7 cellular contexts compared by ENCODE assay signal in the genomic region with DNA sequence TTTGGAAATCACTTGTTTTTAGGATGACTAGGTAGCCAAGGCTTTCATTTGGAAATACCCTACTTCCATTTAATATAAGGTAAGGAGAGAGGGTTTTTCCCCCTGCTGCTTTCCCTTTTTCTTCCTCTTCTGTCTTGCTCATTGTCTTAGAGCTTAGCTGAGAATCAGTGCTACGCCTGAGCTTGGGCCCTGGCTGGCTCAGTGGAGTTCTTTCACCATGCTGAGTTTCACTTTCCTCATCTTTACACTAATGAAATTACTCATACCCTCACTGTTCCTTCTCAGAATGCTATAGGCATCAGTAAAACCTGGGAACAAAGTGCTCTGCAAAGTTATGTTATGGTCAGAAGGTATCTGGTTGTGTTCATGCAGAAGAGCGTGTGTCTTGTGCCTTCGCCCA.
A peak's percentile ranks its signal among the peaks of the same experiment; 100 is the strongest.
DNase-seq lines count a peak whose midpoint lies in the region; ATAC-seq and TF ChIP-seq lines count a peak whose summit lies in the region.
"Not testable (repeated sequence)": the region's sequence is repeated elsewhere in the genome, so short reads cannot be mapped to it uniquely, and the experiment has no call there.

No MANE protein-coding gene starts in this region.

- POLR2A ChIA-PET in PC-9 (lab: Charles Lee; ENCODE audit: unreplicated experiment); activated CD4-positive, alpha-beta memory T cell treated with anti-CD3 and anti-CD28 coated beads for 36 hours (lab: Charles Lee): not testable (repeated sequence)

- peak overlapping the region; percentile 59; the same call in 1 of the 2 replicates for H3K27ac ChIP-seq in PC-9
- not testable (repeated sequence) for H3K27ac ChIP-seq in left lung

- not testable (repeated sequence) for H3K27me3 ChIP-seq in PC-9 (ENCODE audit: insufficient read depth, low read depth); left lung

- not testable (repeated sequence) for H3K9me3 ChIP-seq in PC-9 (ENCODE audit: insufficient read depth, low read depth); left lung

- H3F3A ChIP-seq in PC-9 (ENCODE audit: insufficient read depth, low read depth), result not testable (repeated sequence)

- not testable (repeated sequence) for H3K4me3 ChIP-seq in PC-9, left lung

- not testable (repeated sequence) for H3K36me3 ChIP-seq in PC-9 (ENCODE audit: low read depth); left lung

- BruUV-seq in PC-9 (replicated peaks; lab: Mats Ljungman, UMichigan), result not testable (repeated sequence)

- CTCF ChIA-PET in PC-9 (lab: Charles Lee); activated CD4-positive, alpha-beta memory T cell treated with anti-CD3 and anti-CD28 coated beads for 36 hours (lab: Charles Lee); activated naive CD4-positive, alpha-beta T cell treated with anti-CD3 and anti-CD28 coated beads for 36 hours (lab: Charles Lee): not testable (repeated sequence)

- not testable (repeated sequence) for TF ChIP-seq CTCF in PC-9 (conservative IDR thresholded peaks at IDR 0.05); left lung (IDR thresholded peaks at IDR 0.05)

- intact Hi-C loops in PC-9 (cut with micrococcal nuclease; ENCODE audit: unreplicated experiment); activated CD4-positive, alpha-beta memory T cell treated with anti-CD3 and anti-CD28 coated beads for 36 hours (cut with micrococcal nuclease); activated naive CD4-positive, alpha-beta T cell treated with anti-CD3 and anti-CD28 coated beads for 36 hours (cut with micrococcal nuclease); left lung (cut with DNase I): not testable (repeated sequence)

- peak overlapping the region; percentile 60 for H3K27ac Mint-ChIP-seq in activated CD4-positive, alpha-beta memory T cell treated with anti-CD3 and anti-CD28 coated beads for 36 hours
- H3K27ac Mint-ChIP-seq in activated naive CD4-positive, alpha-beta T cell treated with anti-CD3 and anti-CD28 coated beads for 36 hours, result peak overlapping the region; percentile 40

- H3K27me3 Mint-ChIP-seq in activated CD4-positive, alpha-beta memory T cell treated with anti-CD3 and anti-CD28 coated beads for 36 hours; activated naive CD4-positive, alpha-beta T cell treated with anti-CD3 and anti-CD28 coated beads for 36 hours (ENCODE audit: low read depth): not testable (repeated sequence)

- H2AFZ ChIP-seq in PC-9, result not testable (repeated sequence)

- H3K4me3 Mint-ChIP-seq in activated CD4-positive, alpha-beta memory T cell treated with anti-CD3 and anti-CD28 coated beads for 36 hours; activated naive CD4-positive, alpha-beta T cell treated with anti-CD3 and anti-CD28 coated beads for 36 hours: not testable (repeated sequence)

- not testable (repeated sequence) for H3K9me3 Mint-ChIP-seq in activated CD4-positive, alpha-beta memory T cell treated with anti-CD3 and anti-CD28 coated beads for 36 hours; activated naive CD4-positive, alpha-beta T cell treated with anti-CD3 and anti-CD28 coated beads for 36 hours

- H3K4me1 ChIP-seq in PC-9 (replicated peaks; ENCODE audit: insufficient read depth); left lung: not testable (repeated sequence)

- DNase-seq in PC-9, left lung: not testable (repeated sequence)
- peak; percentile 69 for DNase-seq in activated CD4-positive, alpha-beta memory T cell treated with anti-CD3 and anti-CD28 coated beads for 36 hours
- peak; percentile 77 for DNase-seq in activated naive CD4-positive, alpha-beta T cell treated with anti-CD3 and anti-CD28 coated beads for 36 hours
- DNase-seq in stimulated activated CD4-positive, alpha-beta T cell treated with anti-CD3 and anti-CD28 coated beads, Interleukin-4, amount 100 ng/mL, for 48 hours (ENCODE audit: low read depth in 2 of 2), result peak; percentile 27 to 50

- ATAC-seq in GM19463 (IDR thresholded peaks at IDR 0.05; ENCODE audit: unreplicated experiment) (peak; percentile 71), HG02870 (IDR thresholded peaks at IDR 0.05; ENCODE audit: unreplicated experiment) (peak; percentile 71), left lung (peak; percentile 47)

- H3K4me2 ChIP-seq in PC-9, result not testable (repeated sequence)

- not testable (repeated sequence) for H3K9me2 ChIP-seq in PC-9 (ENCODE audit: insufficient read depth)

- not testable (repeated sequence) for H3K79me2 ChIP-seq in PC-9 (ENCODE audit: low read depth)

- not testable (repeated sequence) for H3K4me1 Mint-ChIP-seq in activated CD4-positive, alpha-beta memory T cell treated with anti-CD3 and anti-CD28 coated beads for 36 hours (ENCODE audit: low read depth)
- H3K4me1 Mint-ChIP-seq in activated naive CD4-positive, alpha-beta T cell treated with anti-CD3 and anti-CD28 coated beads for 36 hours (ENCODE audit: low read depth), result peaks cover 13% of the 10 kb centered on the region

- H4K20me1 ChIP-seq in PC-9 (ENCODE audit: insufficient read depth), result not testable (repeated sequence)

- not testable (repeated sequence) for H3K36me3 Mint-ChIP-seq in activated CD4-positive, alpha-beta memory T cell treated with anti-CD3 and anti-CD28 coated beads for 36 hours; activated naive CD4-positive, alpha-beta T cell treated with anti-CD3 and anti-CD28 coated beads for 36 hours (ENCODE audit: low read depth)
